ENCODE assay signal across 20 cellular contexts in the genomic region with DNA sequence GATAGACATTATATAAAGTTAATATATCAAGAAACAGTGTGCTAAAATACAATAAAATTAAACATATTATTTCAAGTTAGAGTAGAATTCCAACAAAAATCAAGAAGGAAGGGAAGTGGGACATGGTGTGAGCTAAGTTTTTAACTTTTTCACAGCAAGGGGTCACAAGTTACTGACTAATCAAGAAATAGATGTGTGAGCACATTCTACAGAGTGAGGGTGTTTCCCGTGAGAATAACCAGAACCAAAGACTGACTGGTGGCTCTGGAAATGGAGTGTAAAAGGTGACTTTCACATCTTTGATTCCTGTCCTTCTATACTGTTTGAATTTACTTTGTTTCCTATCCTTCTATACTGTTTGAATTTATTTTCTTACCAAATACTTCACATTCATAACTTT.
DNase-seq lines count a peak whose midpoint lies in the region; ATAC-seq and FAIRE-seq lines count a peak whose summit lies in the region.
"Had no signal": no experiment of that assay in that cellular context is flagged by ENCODE, and none has a peak within 500 bp of the region (broad histone marks: within the 10 kb centered on the region; RNA-seq: fewer than 3 reads in every experiment).

No MANE protein-coding gene starts in this region.

- peaks cover 8% of the 10 kb centered on the region for H3K4me1 Mint-ChIP-seq in activated CD4-positive, alpha-beta T cell treated with anti-CD3 and anti-CD28 coated beads for 36 hours
- H3K4me1 Mint-ChIP-seq: B cell had no signal

- POLR2A ChIA-PET in activated CD4-positive, alpha-beta T cell treated with anti-CD3 and anti-CD28 coated beads for 36 hours (lab: Charles Lee): no interaction called here

- ATAC-seq in HG02588 (IDR thresholded peaks at IDR 0.05; ENCODE audit: unreplicated experiment): no peak
- no peak for ATAC-seq in activated CD4-positive, alpha-beta T cell treated with anti-CD3 and anti-CD28 coated beads for 36 hours
- ATAC-seq: CD8-positive, alpha-beta T cell had no signal

- intact Hi-C loops in activated CD4-positive, alpha-beta T cell treated with anti-CD3 and anti-CD28 coated beads for 36 hours (cut with DNase I, micrococcal nuclease): no loop called here

- CTCF ChIA-PET in activated CD4-positive, alpha-beta T cell treated with anti-CD3 and anti-CD28 coated beads for 36 hours (lab: Charles Lee): interaction anchor here (0.6 kb wide), 1 partner anchor 114 kb away, joined by 3 read pairs; no protein-coding TSS in a partner anchor

- H3K27me3 Mint-ChIP-seq in activated CD4-positive, alpha-beta T cell treated with anti-CD3 and anti-CD28 coated beads for 36 hours: no peaks in the 10 kb centered on the region
- H3K27me3 Mint-ChIP-seq: B cell; CD4-positive, CD25-positive, alpha-beta regulatory T cell had no signal

- no peak overlapping the region for H3K4me3 Mint-ChIP-seq in activated CD4-positive, alpha-beta T cell treated with anti-CD3 and anti-CD28 coated beads for 36 hours
- H3K4me3 Mint-ChIP-seq: B cell; CD4-positive, CD25-positive, alpha-beta regulatory T cell; CD8-positive, alpha-beta T cell had no signal

- in situ Hi-C loops in ACHN (cut with HindIII; ENCODE audit: low pct_ligation_motif_present, low pct_unique_long_range_greater_than_20kb, low sequenced_read_pairs): no loop called here

- H3K36me3 Mint-ChIP-seq in activated CD4-positive, alpha-beta T cell treated with anti-CD3 and anti-CD28 coated beads for 36 hours (ENCODE audit: low read depth): peaks cover 31% of the 10 kb centered on the region

- FAIRE-seq in colon (lab: Jason Lieb, UNC): peak; percentile 49
- FAIRE-seq: G401.6, GM12892, H1 had no signal

- H3K27ac Mint-ChIP-seq in activated CD4-positive, alpha-beta T cell treated with anti-CD3 and anti-CD28 coated beads for 36 hours: no peak overlapping the region
- H3K27ac Mint-ChIP-seq: B cell; CD4-positive, CD25-positive, alpha-beta regulatory T cell; CD8-positive, alpha-beta T cell had no signal

- H3K9me3 Mint-ChIP-seq in activated CD4-positive, alpha-beta T cell treated with anti-CD3 and anti-CD28 coated beads for 36 hours (ENCODE audit: low read depth): no peaks in the 10 kb centered on the region

- DNase-seq in ACHN: peak; percentile 6
- peak; percentile 44 for DNase-seq in kidney glomerular epithelial cell (lab: John Stamatoyannopoulos, UW)
- DNase-seq in renal cortical epithelial cell (ENCODE audit: low read depth): peak; percentile 79
- no peak for DNase-seq in NCI-H1436 (lab: John Stamatoyannopoulos, UW)
- no peak for DNase-seq in activated CD4-positive, alpha-beta T cell treated with anti-CD3 and anti-CD28 coated beads for 36 hours
- DNase-seq: 8988T; Caco-2; CD4-positive, CD25-positive, alpha-beta regulatory T cell; CD8-positive, alpha-beta T cell; DMS153; DND-41; GM23248; H7; HCEC 1CT had no signal

Comparison
In these comparisons a context has a peak if more than half of its experiments do, and no peak if none do; other contexts are left out.
1. DNase-seq: peak in ACHN (single experiment), kidney glomerular epithelial cell (single experiment) and renal cortical epithelial cell (single experiment); none in NCI-H1436 (single experiment) and activated CD4-positive, alpha-beta T cell treated with anti-CD3 and anti-CD28 coated beads for 36 hours (single experiment).